23 cellular contexts compared by ENCODE assay signal in genomic region chr7:621572-622285, GRCh38.
DNase-seq lines count a peak whose midpoint lies in the region; ATAC-seq and TF ChIP-seq lines count a peak whose summit lies in the region.
"Had no signal": no experiment of that assay in that cellular context is flagged by ENCODE, and none has a peak within 500 bp of the region (broad histone marks: within the 10 kb centered on the region; RNA-seq: fewer than 3 reads in every experiment).

No MANE protein-coding gene starts in this region.

- H3K36me3 Mint-ChIP-seq in type B pancreatic cell: peaks cover 32% of the 10 kb centered on the region
- H3K36me3 Mint-ChIP-seq in stimulated activated naive B cell treated with anti-CD40 and anti-IgM and Interleukin-4, amounts not matched to agents 10 μg/mL and 1 μg/mL and 100 μg/mL, for 72 hours: peaks cover 56 to 72% of the 10 kb centered on the region in 2 donors

- H3K4me3 Mint-ChIP-seq in type B pancreatic cell: peak overlapping the region; percentile 77
- H3K4me3 Mint-ChIP-seq in stimulated activated naive B cell treated with anti-CD40 and anti-IgM and Interleukin-4, amounts not matched to agents 10 μg/mL and 1 μg/mL and 100 μg/mL, for 72 hours: no peak overlapping the region
- H3K4me3 Mint-ChIP-seq: activated naive CD8-positive, alpha-beta T cell treated with anti-CD3 and anti-CD28 coated beads, Interleukin-2, amount 50 U/mL, for 24 hours; brain; nephron; T-helper 1 cell treated with Interleukin-12 subunit alpha and Interleukin-12 subunit beta and Interleukin-4 antibody, amounts not matched to agents 30 μg/mL and 1 μg/mL, for 36 hours had no signal

- H3K9me3 Mint-ChIP-seq in type B pancreatic cell: peaks cover 23% of the 10 kb centered on the region
- H3K9me3 Mint-ChIP-seq in stimulated activated naive B cell treated with anti-CD40 and anti-IgM and Interleukin-4, amounts not matched to agents 10 μg/mL and 1 μg/mL and 100 μg/mL, for 72 hours: peaks cover 26 to 31% of the 10 kb centered on the region in 2 donors

- H3K4me1 ChIP-seq in mucosa of descending colon (ENCODE audit: low read depth) (peaks cover 35% of the 10 kb centered on the region), ovary (ENCODE audit: insufficient read depth) (no peaks in the 10 kb centered on the region)
- H3K4me1 ChIP-seq: psoas muscle had no signal

- TF ChIP-seq CTCF in VCaP (conservative IDR thresholded peaks at IDR 0.05) (no peak), mucosa of descending colon (IDR thresholded peaks at IDR 0.05) (no peak), type B pancreatic cell (conservative IDR thresholded peaks at IDR 0.05) (no peak), ovary (IDR thresholded peaks at IDR 0.05) (no peak)

- peak; percentile 34 for ATAC-seq in mucosa of descending colon
- ATAC-seq in stimulated activated naive B cell treated with anti-CD40 and anti-IgM and Interleukin-4, amounts not matched to agents 10 μg/mL and 1 μg/mL and 100 μg/mL, for 72 hours (replicated peaks): no peak
- ATAC-seq: activated naive CD8-positive, alpha-beta T cell treated with anti-CD3 and anti-CD28 coated beads, Interleukin-2, amount 50 U/mL, for 24 hours; psoas muscle had no signal

- DNase-seq in NCI-H748 (lab: John Stamatoyannopoulos, UW; ENCODE audit: unreplicated experiment) (peak; percentile 64), NCI-H748 treated with DMSO at 0.1 percent for 48 hours (lab: John Stamatoyannopoulos, UW) (no peak), mucosa of descending colon (peak; percentile 57 to 80 (median 69)), type B pancreatic cell (ENCODE audit: extremely low spot score, unreplicated experiment) (no peak), NCI-H2171 (lab: John Stamatoyannopoulos, UW) (no peak), ovary (no peak)
- DNase-seq in stimulated activated naive B cell treated with anti-CD40 and anti-IgM and Interleukin-4, amounts not matched to agents 10 μg/mL and 1 μg/mL and 100 μg/mL, for 72 hours: no peak
- DNase-seq: 8988T; activated CD4-positive, alpha-beta T cell treated with anti-CD3 and anti-CD28 coated beads, Interleukin-2, amount 50 U/mL, for 4 hours; activated effector memory CD4-positive, alpha-beta T cell treated with anti-CD3 and anti-CD28 coated beads, Interleukin-2, amount 50 U/mL, for 16 hours; activated naive CD8-positive, alpha-beta T cell treated with anti-CD3 and anti-CD28 coated beads, Interleukin-2, amount 50 U/mL, for 24 hours; NCI-H2081; NCI-H446; stimulated activated CD4-positive, alpha-beta T cell treated with anti-CD3 and anti-CD28 coated beads, Interleukin-2, amount 100 ng/mL, for 24 hours had no signal

- H3K27me3 ChIP-seq in ovary: no peaks in the 10 kb centered on the region
- H3K27me3 ChIP-seq: Peyer's patch had no signal

- no peaks in the 10 kb centered on the region for H3K27me3 Mint-ChIP-seq in type B pancreatic cell
- no peaks in the 10 kb centered on the region for H3K27me3 Mint-ChIP-seq in stimulated activated naive B cell treated with anti-CD40 and anti-IgM and Interleukin-4, amounts not matched to agents 10 μg/mL and 1 μg/mL and 100 μg/mL, for 72 hours
- H3K27me3 Mint-ChIP-seq: activated naive CD8-positive, alpha-beta T cell treated with anti-CD3 and anti-CD28 coated beads, Interleukin-2, amount 50 U/mL, for 24 hours; brain; IgD-negative memory B cell had no signal

- H3K36me3 ChIP-seq in mucosa of descending colon (ENCODE audit: low read depth) (no peaks in the 10 kb centered on the region), ovary (no peaks in the 10 kb centered on the region)
- H3K36me3 ChIP-seq: Peyer's patch, thoracic aorta had no signal

- no peak for TF ChIP-seq EP300 in ovary (IDR thresholded peaks at IDR 0.05)

- H3K27ac ChIP-seq in VCaP: peak overlapping the region; percentile 99
- no peak overlapping the region for H3K27ac ChIP-seq in ovary
- H3K27ac ChIP-seq: HL-60, Peyer's patch, psoas muscle, thoracic aorta had no signal

- peaks cover 5% of the 10 kb centered on the region for H3K4me1 Mint-ChIP-seq in type B pancreatic cell (ENCODE audit: unreplicated experiment)
- peaks cover 18% of the 10 kb centered on the region in 2 donors for H3K4me1 Mint-ChIP-seq in stimulated activated naive B cell treated with anti-CD40 and anti-IgM and Interleukin-4, amounts not matched to agents 10 μg/mL and 1 μg/mL and 100 μg/mL, for 72 hours
- H3K4me1 Mint-ChIP-seq: brain, nephron had no signal

- H3K9me3 ChIP-seq in mucosa of descending colon (peaks cover 14% of the 10 kb centered on the region), ovary (no peaks in the 10 kb centered on the region)

- H3K27ac Mint-ChIP-seq in type B pancreatic cell: peak overlapping the region; percentile 83
- H3K27ac Mint-ChIP-seq in stimulated activated naive B cell treated with anti-CD40 and anti-IgM and Interleukin-4, amounts not matched to agents 10 μg/mL and 1 μg/mL and 100 μg/mL, for 72 hours: no peak overlapping the region
- H3K27ac Mint-ChIP-seq: brain; IgD-negative memory B cell; T-helper 1 cell treated with Interleukin-12 subunit alpha and Interleukin-12 subunit beta and Interleukin-4 antibody, amounts not matched to agents 30 μg/mL and 1 μg/mL, for 36 hours had no signal

- 94 to 98% (median 96%) methylated on average over 8 of the region's 8 CpGs for WGBS in ovary, 3 donors

- intact Hi-C loops in mucosa of descending colon (cut with DNase I, micrococcal nuclease) (no loop called here), ovary (cut with DNase I) (no loop called here)

- TF ChIP-seq POLR2A in ovary (IDR thresholded peaks at IDR 0.05): no peak

- H3K4me3 ChIP-seq in mucosa of descending colon (no peak overlapping the region), ovary (no peak overlapping the region)
- H3K4me3 ChIP-seq: Peyer's patch, psoas muscle, thoracic aorta had no signal

Comparison
In these comparisons a context has a peak if more than half of its experiments do, and no peak if none do; other contexts are left out.
1. DNase-seq: peak in NCI-H748 (single experiment) and mucosa of descending colon (3 of 3); none in NCI-H748 treated with DMSO at 0.1 percent for 48 hours (single experiment), type B pancreatic cell (single experiment), NCI-H2171 (single experiment), ovary (0 of 5) and stimulated activated naive B cell treated with anti-CD40 and anti-IgM and Interleukin-4, amounts not matched to agents 10 μg/mL and 1 μg/mL and 100 μg/mL, for 72 hours (single experiment).